ENCODE assay signal across 1 cellular context in genomic region chr17:193841-194806, GRCh38.
TF ChIP-seq lines count a peak whose summit lies in the region.

No MANE protein-coding gene starts in this region.

TF ChIP-seq in HepG2, 621 proteins besides CTCF, POLR2A, EP300 and RAD21 (continued from another document and continues in another):
- TF ChIP-seq ZNF572 (CRISPR knock-in tag; IDR thresholded peaks at IDR 0.05) (0 out of 2 replicates have a peak, but pooled peaks have one; percentile 44), PHB2 (IDR thresholded peaks at IDR 0.05; ENCODE audit: partially characterized antibody) (no peak), PRPF4 (IDR thresholded peaks at IDR 0.05; ENCODE audit: low read depth, low read length, poor library complexity, severe bottlenecking) (no peak), HMG20B (CRISPR knock-in tag; conservative IDR thresholded peaks at IDR 0.05) (no peak), ZSCAN9 (CRISPR knock-in tag; IDR thresholded peaks at IDR 0.05; ENCODE audit: borderline replicate concordance) (0 out of 2 replicates have a peak, but pooled peaks have one; percentile 2), NFIC (IDR thresholded peaks at IDR 0.05; ENCODE audit: low read length) (no peak), PAWR (CRISPR knock-in tag; IDR thresholded peaks at IDR 0.05; ENCODE audit: borderline replicate concordance) (no peak), MEIS2 (CRISPR knock-in tag; IDR thresholded peaks at IDR 0.05) (0 out of 2 replicates have a peak, but pooled peaks have one; percentile 13), ZNF850 (CRISPR knock-in tag; conservative IDR thresholded peaks at IDR 0.05) (no peak), AKAP8 (CRISPR knock-in tag; IDR thresholded peaks at IDR 0.05) (no peak), FOXJ3 (CRISPR knock-in tag; IDR thresholded peaks at IDR 0.05; ENCODE audit: borderline replicate concordance) (no peak), ZNF777 (CRISPR knock-in tag; IDR thresholded peaks at IDR 0.05) (no peak), ZNF569 (CRISPR knock-in tag; IDR thresholded peaks at IDR 0.05; ENCODE audit: borderline replicate concordance) (no peak), SRSF4 (IDR thresholded peaks at IDR 0.05; ENCODE audit: low read depth, low read length, poor library complexity, severe bottlenecking) (no peak), NFYC (CRISPR knock-in tag; IDR thresholded peaks at IDR 0.05) (no peak), GTF3A (CRISPR knock-in tag; conservative IDR thresholded peaks at IDR 0.05) (no peak), HNRNPLL (IDR thresholded peaks at IDR 0.05; ENCODE audit: low read depth, low read length, poor library complexity, severe bottlenecking) (peak; percentile 24), BRD4 (CRISPR knock-in tag; IDR thresholded peaks at IDR 0.05) (no peak), RBAK (CRISPR knock-in tag; IDR thresholded peaks at IDR 0.05) (no peak), ZKSCAN1 (IDR thresholded peaks at IDR 0.05; ENCODE audit: low read length) (no peak), ZBTB39 (CRISPR knock-in tag; IDR thresholded peaks at IDR 0.05) (peak; percentile 72; the same call in 1 of the 2 replicates), SP4 (CRISPR knock-in tag; IDR thresholded peaks at IDR 0.05) (no peak), KDM5A (IDR thresholded peaks at IDR 0.05; ENCODE audit: borderline replicate concordance, low read length) (no peak), ZNF232 (CRISPR knock-in tag; IDR thresholded peaks at IDR 0.05; ENCODE audit: borderline replicate concordance) (no peak), ZNF552 (CRISPR knock-in tag; IDR thresholded peaks at IDR 0.05; ENCODE audit: borderline replicate concordance) (no peak), POLR2AphosphoS2 (IDR thresholded peaks at IDR 0.05; ENCODE audit: low read depth, low read length) (no peak), ZBTB33 (CRISPR knock-in tag; IDR thresholded peaks at IDR 0.05) (no peak), SKI (IDR thresholded peaks at IDR 0.05; ENCODE audit: partially characterized antibody) (no peak), ZNF652 (CRISPR knock-in tag; IDR thresholded peaks at IDR 0.05; ENCODE audit: borderline replicate concordance, low read depth) (no peak)
- TF ChIP-seq, protein P1, sequence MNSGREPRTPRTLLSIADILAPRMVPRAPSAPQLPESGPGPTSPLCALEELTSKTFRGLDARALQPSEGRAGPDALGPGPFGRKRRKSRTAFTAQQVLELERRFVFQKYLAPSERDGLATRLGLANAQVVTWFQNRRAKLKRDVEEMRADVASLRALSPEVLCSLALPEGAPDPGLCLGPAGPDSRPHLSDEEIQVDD (CRISPR knock-in tag; IDR thresholded peaks at IDR 0.05; ENCODE audit: borderline replicate concordance), result no peak
- TF ChIP-seq, protein P2, sequence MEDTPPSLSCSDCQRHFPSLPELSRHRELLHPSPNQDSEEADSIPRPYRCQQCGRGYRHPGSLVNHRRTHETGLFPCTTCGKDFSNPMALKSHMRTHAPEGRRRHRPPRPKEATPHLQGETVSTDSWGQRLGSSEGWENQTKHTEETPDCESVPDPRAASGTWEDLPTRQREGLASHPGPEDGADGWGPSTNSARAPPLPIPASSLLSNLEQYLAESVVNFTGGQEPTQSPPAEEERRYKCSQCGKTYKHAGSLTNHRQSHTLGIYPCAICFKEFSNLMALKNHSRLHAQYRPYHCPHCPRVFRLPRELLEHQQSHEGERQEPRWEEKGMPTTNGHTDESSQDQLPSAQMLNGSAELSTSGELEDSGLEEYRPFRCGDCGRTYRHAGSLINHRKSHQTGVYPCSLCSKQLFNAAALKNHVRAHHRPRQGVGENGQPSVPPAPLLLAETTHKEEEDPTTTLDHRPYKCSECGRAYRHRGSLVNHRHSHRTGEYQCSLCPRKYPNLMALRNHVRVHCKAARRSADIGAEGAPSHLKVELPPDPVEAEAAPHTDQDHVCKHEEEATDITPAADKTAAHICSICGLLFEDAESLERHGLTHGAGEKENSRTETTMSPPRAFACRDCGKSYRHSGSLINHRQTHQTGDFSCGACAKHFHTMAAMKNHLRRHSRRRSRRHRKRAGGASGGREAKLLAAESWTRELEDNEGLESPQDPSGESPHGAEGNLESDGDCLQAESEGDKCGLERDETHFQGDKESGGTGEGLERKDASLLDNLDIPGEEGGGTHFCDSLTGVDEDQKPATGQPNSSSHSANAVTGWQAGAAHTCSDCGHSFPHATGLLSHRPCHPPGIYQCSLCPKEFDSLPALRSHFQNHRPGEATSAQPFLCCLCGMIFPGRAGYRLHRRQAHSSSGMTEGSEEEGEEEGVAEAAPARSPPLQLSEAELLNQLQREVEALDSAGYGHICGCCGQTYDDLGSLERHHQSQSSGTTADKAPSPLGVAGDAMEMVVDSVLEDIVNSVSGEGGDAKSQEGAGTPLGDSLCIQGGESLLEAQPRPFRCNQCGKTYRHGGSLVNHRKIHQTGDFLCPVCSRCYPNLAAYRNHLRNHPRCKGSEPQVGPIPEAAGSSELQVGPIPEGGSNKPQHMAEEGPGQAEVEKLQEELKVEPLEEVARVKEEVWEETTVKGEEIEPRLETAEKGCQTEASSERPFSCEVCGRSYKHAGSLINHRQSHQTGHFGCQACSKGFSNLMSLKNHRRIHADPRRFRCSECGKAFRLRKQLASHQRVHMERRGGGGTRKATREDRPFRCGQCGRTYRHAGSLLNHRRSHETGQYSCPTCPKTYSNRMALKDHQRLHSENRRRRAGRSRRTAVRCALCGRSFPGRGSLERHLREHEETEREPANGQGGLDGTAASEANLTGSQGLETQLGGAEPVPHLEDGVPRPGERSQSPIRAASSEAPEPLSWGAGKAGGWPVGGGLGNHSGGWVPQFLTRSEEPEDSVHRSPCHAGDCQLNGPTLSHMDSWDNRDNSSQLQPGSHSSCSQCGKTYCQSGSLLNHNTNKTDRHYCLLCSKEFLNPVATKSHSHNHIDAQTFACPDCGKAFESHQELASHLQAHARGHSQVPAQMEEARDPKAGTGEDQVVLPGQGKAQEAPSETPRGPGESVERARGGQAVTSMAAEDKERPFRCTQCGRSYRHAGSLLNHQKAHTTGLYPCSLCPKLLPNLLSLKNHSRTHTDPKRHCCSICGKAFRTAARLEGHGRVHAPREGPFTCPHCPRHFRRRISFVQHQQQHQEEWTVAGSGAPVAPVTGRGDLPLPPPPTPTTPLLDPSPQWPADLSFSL (CRISPR knock-in tag; IDR thresholded peaks at IDR 0.05), result no peak
- TF ChIP-seq, protein P3, sequence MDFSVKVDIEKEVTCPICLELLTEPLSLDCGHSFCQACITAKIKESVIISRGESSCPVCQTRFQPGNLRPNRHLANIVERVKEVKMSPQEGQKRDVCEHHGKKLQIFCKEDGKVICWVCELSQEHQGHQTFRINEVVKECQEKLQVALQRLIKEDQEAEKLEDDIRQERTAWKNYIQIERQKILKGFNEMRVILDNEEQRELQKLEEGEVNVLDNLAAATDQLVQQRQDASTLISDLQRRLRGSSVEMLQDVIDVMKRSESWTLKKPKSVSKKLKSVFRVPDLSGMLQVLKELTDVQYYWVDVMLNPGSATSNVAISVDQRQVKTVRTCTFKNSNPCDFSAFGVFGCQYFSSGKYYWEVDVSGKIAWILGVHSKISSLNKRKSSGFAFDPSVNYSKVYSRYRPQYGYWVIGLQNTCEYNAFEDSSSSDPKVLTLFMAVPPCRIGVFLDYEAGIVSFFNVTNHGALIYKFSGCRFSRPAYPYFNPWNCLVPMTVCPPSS (IDR thresholded peaks at IDR 0.05), result no peak
- TF ChIP-seq, protein P4, sequence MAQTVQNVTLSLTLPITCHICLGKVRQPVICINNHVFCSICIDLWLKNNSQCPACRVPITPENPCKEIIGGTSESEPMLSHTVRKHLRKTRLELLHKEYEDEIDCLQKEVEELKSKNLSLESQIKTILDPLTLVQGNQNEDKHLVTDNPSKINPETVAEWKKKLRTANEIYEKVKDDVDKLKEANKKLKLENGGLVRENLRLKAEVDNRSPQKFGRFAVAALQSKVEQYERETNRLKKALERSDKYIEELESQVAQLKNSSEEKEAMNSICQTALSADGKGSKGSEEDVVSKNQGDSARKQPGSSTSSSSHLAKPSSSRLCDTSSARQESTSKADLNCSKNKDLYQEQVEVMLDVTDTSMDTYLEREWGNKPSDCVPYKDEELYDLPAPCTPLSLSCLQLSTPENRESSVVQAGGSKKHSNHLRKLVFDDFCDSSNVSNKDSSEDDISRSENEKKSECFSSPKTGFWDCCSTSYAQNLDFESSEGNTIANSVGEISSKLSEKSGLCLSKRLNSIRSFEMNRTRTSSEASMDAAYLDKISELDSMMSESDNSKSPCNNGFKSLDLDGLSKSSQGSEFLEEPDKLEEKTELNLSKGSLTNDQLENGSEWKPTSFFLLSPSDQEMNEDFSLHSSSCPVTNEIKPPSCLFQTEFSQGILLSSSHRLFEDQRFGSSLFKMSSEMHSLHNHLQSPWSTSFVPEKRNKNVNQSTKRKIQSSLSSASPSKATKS (CRISPR knock-in tag; IDR thresholded peaks at IDR 0.05), result no peak
- TF ChIP-seq, protein P5, sequence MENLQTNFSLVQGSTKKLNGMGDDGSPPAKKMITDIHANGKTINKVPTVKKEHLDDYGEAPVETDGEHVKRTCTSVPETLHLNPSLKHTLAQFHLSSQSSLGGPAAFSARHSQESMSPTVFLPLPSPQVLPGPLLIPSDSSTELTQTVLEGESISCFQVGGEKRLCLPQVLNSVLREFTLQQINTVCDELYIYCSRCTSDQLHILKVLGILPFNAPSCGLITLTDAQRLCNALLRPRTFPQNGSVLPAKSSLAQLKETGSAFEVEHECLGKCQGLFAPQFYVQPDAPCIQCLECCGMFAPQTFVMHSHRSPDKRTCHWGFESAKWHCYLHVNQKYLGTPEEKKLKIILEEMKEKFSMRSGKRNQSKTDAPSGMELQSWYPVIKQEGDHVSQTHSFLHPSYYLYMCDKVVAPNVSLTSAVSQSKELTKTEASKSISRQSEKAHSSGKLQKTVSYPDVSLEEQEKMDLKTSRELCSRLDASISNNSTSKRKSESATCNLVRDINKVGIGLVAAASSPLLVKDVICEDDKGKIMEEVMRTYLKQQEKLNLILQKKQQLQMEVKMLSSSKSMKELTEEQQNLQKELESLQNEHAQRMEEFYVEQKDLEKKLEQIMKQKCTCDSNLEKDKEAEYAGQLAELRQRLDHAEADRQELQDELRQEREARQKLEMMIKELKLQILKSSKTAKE (CRISPR knock-in tag; IDR thresholded peaks at IDR 0.05; ENCODE audit: borderline replicate concordance), result no peak
- TF ChIP-seq, protein P6, sequence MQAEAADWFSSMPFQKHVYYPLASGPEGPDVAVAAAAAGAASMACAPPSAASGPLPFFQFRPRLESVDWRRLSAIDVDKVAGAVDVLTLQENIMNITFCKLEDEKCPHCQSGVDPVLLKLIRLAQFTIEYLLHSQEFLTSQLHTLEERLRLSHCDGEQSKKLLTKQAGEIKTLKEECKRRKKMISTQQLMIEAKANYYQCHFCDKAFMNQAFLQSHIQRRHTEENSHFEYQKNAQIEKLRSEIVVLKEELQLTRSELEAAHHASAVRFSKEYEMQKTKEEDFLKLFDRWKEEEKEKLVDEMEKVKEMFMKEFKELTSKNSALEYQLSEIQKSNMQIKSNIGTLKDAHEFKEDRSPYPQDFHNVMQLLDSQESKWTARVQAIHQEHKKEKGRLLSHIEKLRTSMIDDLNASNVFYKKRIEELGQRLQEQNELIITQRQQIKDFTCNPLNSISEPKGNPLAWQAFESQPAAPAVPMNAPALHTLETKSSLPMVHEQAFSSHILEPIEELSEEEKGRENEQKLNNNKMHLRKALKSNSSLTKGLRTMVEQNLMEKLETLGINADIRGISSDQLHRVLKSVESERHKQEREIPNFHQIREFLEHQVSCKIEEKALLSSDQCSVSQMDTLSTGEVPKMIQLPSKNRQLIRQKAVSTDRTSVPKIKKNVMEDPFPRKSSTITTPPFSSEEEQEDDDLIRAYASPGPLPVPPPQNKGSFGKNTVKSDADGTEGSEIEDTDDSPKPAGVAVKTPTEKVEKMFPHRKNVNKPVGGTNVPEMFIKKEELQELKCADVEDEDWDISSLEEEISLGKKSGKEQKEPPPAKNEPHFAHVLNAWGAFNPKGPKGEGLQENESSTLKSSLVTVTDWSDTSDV (CRISPR knock-in tag; IDR thresholded peaks at IDR 0.05), result no peak
